1 cellular context compared by ENCODE assay signal in the genomic region with DNA sequence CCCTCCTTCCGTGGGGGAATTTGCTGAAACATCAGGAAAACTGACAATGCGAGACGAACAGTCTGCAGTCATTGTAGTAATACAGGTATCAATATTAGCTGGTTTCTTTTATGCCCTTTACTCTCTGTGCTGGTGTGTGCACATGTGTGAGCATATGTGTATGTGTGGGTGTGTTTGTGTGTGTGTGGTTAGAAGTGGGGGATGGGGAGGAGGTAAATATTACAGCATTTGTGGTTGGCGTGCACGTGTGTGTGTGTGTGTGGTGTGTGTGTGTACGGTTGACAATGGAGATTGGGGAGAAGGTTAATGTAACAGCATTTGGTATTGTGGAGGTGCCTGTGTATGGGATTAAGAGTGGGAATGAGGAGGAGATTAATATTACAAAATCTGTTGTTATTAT.
TF ChIP-seq lines count a peak whose summit lies in the region.

No MANE protein-coding gene starts in this region.

TF ChIP-seq in K562, 482 proteins besides CTCF, POLR2A, EP300 and RAD21 (continued from another document):
- no peak for TF ChIP-seq ZFX (CRISPR knock-in tag; IDR thresholded peaks at IDR 0.05)
